ENCODE assay signal across 28 cellular contexts in genomic region chr15:101133181-101133460, GRCh38.
"Had no signal": no experiment of that assay in that cellular context is flagged by ENCODE, and none has a peak within 500 bp of the region (broad histone marks: within the 10 kb centered on the region; RNA-seq: fewer than 3 reads in every experiment).

No MANE protein-coding gene starts in this region.

- H3K4me3 ChIP-seq: adrenal gland, body of pancreas, breast epithelium, Peyer's patch, SJSA1 had no signal

- ATAC-seq: activated CD4-positive, alpha-beta T cell treated with anti-CD3 and anti-CD28 coated beads for 36 hours; activated CD4-positive, CD25-positive, alpha-beta regulatory T cell treated with anti-CD3 and anti-CD28 coated beads, Interleukin-2, amount 50 U/mL, for 24 hours; activated CD8-positive, alpha-beta T cell treated with anti-CD3 and anti-CD28 coated beads, Interleukin-2, amount 10 ng/mL, durations not matched to agents 7 days and 5 days; activated naive CD4-positive, alpha-beta T cell treated with anti-CD3 and anti-CD28 coated beads, Interleukin-2, amount 50 U/mL, for 72 hours; body of pancreas; PC-3 had no signal

- H3K27me3 ChIP-seq: adrenal gland, body of pancreas, breast epithelium, Peyer's patch, SJSA1 had no signal

- H3K36me3 ChIP-seq: adrenal gland, breast epithelium, Peyer's patch, SJSA1 had no signal

- DNase-seq: activated CD4-positive, alpha-beta T cell treated with anti-CD3 and anti-CD28 coated beads for 36 hours; activated CD4-positive, alpha-beta T cell treated with anti-CD3 and anti-CD28 coated beads, Interleukin-2, amount 10 ng/mL, durations not matched to agents 7 days and 5 days; activated CD4-positive, alpha-beta T cell treated with anti-CD3 and anti-CD28 coated beads, Interleukin-2, amount 50 U/mL, for 48 hours; activated CD8-positive, alpha-beta T cell treated with anti-CD3 and anti-CD28 coated beads, Interleukin-2, amount 10 ng/mL, durations not matched to agents 7 days and 5 days; activated gamma-delta T cell; activated naive CD4-positive, alpha-beta T cell treated with Interleukin-2 at 50 U/mL for 16 hours; activated T-cell treated with anti-CD3 and anti-CD28 coated beads, Interleukin-2, amount 50 U/mL, for 24 hours; adrenal gland; body of pancreas; Kasumi-1; MM.1S; NCI-H1436; NCI-H1694; NCI-H1930; NCI-H2081 treated with DMSO at 0.1 percent for 48 hours; NCI-H226; NCI-H446 treated with DMSO at 0.1 percent for 48 hours; PC-3; Peyer's patch; RPMI8226; SHP77 treated with DMSO at 0.1 percent for 48 hours had no signal

- H3K9ac ChIP-seq: SK-N-SH had no signal

- H3K4me2 ChIP-seq: SK-N-SH had no signal

- FAIRE-seq: astrocyte, TTC549 had no signal

- H3K4me1 ChIP-seq: body of pancreas, breast epithelium had no signal

- H3K9me3 ChIP-seq: adrenal gland, body of pancreas, Peyer's patch, SK-N-SH had no signal

- H3K27ac ChIP-seq: adrenal gland, body of pancreas, breast epithelium, Peyer's patch, SJSA1 had no signal
